Comparison of ENCODE assay signal across 24 cellular contexts in genomic region chr13:26183416-26183815, GRCh38.
"Had no signal": no experiment of that assay in that cellular context is flagged by ENCODE, and none has a peak within 500 bp of the region (broad histone marks: within the 10 kb centered on the region; RNA-seq: fewer than 3 reads in every experiment).

No MANE protein-coding gene starts in this region.

- ATAC-seq: gastrocnemius medialis; heart right ventricle; naive thymus-derived CD8-positive, alpha-beta T cell; psoas muscle; right lobe of liver; stimulated activated effector memory CD8-positive, alpha-beta T cell treated with anti-CD3 and anti-CD28 coated beads, Interleukin-12 subunit alpha, Interleukin-12 subunit beta, amount 100 ng/mL, for 72 hours; stimulated activated naive CD8-positive, alpha-beta T cell treated with anti-CD3 and anti-CD28 coated beads, Interleukin-15, Interleukin-2, amounts not matched to agents 100 U/mL and 50 U/mL, for 24 hours had no signal

- H3K36me3 ChIP-seq: esophagus muscularis mucosa, gastrocnemius medialis, heart right ventricle, neutrophil, right lobe of liver, suprapubic skin, thyroid gland, upper lobe of left lung, uterus had no signal

- H3K4me3 ChIP-seq: dorsolateral prefrontal cortex, esophagus muscularis mucosa, gastrocnemius medialis, heart right ventricle, psoas muscle, right lobe of liver, suprapubic skin, thyroid gland, upper lobe of left lung, uterus had no signal

- H3K36me3 Mint-ChIP-seq: naive thymus-derived CD8-positive, alpha-beta T cell had no signal

- H3K9me3 Mint-ChIP-seq: naive thymus-derived CD8-positive, alpha-beta T cell; stimulated activated effector memory CD8-positive, alpha-beta T cell treated with anti-CD3 and anti-CD28 coated beads, Interleukin-12 subunit alpha, Interleukin-12 subunit beta, amount 100 ng/mL, for 72 hours had no signal

- H3K4me1 ChIP-seq: uterus had no signal

- DNase-seq: dorsolateral prefrontal cortex; effector memory CD4-positive, alpha-beta T cell; gastrocnemius medialis; heart right ventricle; hypothalamus; kidney glomerular epithelial cell; mesendoderm; naive thymus-derived CD8-positive, alpha-beta T cell; psoas muscle; retina; right lobe of liver; stimulated activated CD4-positive, alpha-beta T cell treated with anti-CD3 and anti-CD28 coated beads, Interleukin-4, amount 100 ng/mL, for 1 hour; stimulated activated CD8-positive, alpha-beta memory T cell treated with anti-CD3 and anti-CD28 coated beads, Interleukin-4, amount 100 ng/mL, for 48 hours; stimulated activated naive CD8-positive, alpha-beta T cell treated with anti-CD3 and anti-CD28 coated beads, Interleukin-15, Interleukin-2, amounts not matched to agents 100 U/mL and 50 U/mL, for 24 hours; thyroid gland; uterus had no signal

- FAIRE-seq: endometrium, islet of Langerhans had no signal

- H3K9me3 ChIP-seq: esophagus muscularis mucosa, gastrocnemius medialis, heart right ventricle, neutrophil, psoas muscle, right lobe of liver, suprapubic skin, thyroid gland, upper lobe of left lung, uterus had no signal

- H3K27ac Mint-ChIP-seq: naive thymus-derived CD8-positive, alpha-beta T cell; stimulated activated effector memory CD8-positive, alpha-beta T cell treated with anti-CD3 and anti-CD28 coated beads, Interleukin-12 subunit alpha, Interleukin-12 subunit beta, amount 100 ng/mL, for 72 hours had no signal

- H3K27ac ChIP-seq: dorsolateral prefrontal cortex, epithelial cell of prostate, esophagus muscularis mucosa, gastrocnemius medialis, heart right ventricle, neutrophil, psoas muscle, right lobe of liver, suprapubic skin, thyroid gland, upper lobe of left lung, uterus had no signal

- H3K27me3 ChIP-seq: dorsolateral prefrontal cortex, esophagus muscularis mucosa, gastrocnemius medialis, heart right ventricle, neutrophil, right lobe of liver, suprapubic skin, thyroid gland, upper lobe of left lung, uterus had no signal

- H3K4me3 Mint-ChIP-seq: naive thymus-derived CD8-positive, alpha-beta T cell; stimulated activated effector memory CD8-positive, alpha-beta T cell treated with anti-CD3 and anti-CD28 coated beads, Interleukin-12 subunit alpha, Interleukin-12 subunit beta, amount 100 ng/mL, for 72 hours had no signal
